10 cellular contexts compared by ENCODE assay signal in genomic region chr22:49975543-49976389, GRCh38. TPM values are rescaled to one million over a fixed set of nuclear protein-coding genes. Genes with fewer than 3 reads are reported as not detected.
A peak's percentile ranks its signal among the peaks of the same experiment; 100 is the strongest.
DNase-seq lines count a peak whose midpoint lies in the region; ATAC-seq, FAIRE-seq and TF ChIP-seq lines count a peak whose summit lies in the region.
"Had no signal": no experiment of that assay in that cellular context is flagged by ENCODE, and none has a peak within 500 bp of the region (broad histone marks: within the 10 kb centered on the region; RNA-seq: fewer than 3 reads in every experiment).

No MANE protein-coding gene starts in this region.

- ATAC-seq in SK-N-SH treated with all-trans-retinoic acid at 6 μM for 48 hours (no peak; the same call in 2 of the 3 replicates), HepG2 (0 out of 3 replicates have a peak, but pooled peaks have one; percentile 5), GM21528 (IDR thresholded peaks at IDR 0.05; ENCODE audit: low FRiP score, unreplicated experiment) (no peak)
- peak; percentile 44 to 58 for ATAC-seq in activated T-cell treated with anti-CD3 and anti-CD28 coated beads, Interleukin-2, amount 50 U/mL, for 72 hours (replicated peaks in 1 of 2)

- peak overlapping the region; percentile 50 to 67 for H3K4me3 Mint-ChIP-seq in activated T-cell treated with anti-CD3 and anti-CD28 coated beads, Interleukin-2, amount 50 U/mL, for 72 hours
- H3K4me3 Mint-ChIP-seq: natural killer cell had no signal

- TF ChIP-seq RAD21 in SK-N-SH (IDR thresholded peaks at IDR 0.05; ENCODE audit: low read length) (no peak), HepG2 (CRISPR knock-in tag; IDR thresholded peaks at IDR 0.05) (no peak)

- no peak overlapping the region for H3K4me2 ChIP-seq in SK-N-SH
- 0 out of 2 replicates have a peak overlapping the region, but pooled peaks have one; percentile 23 for H3K4me2 ChIP-seq in HepG2 (ENCODE audit: low read depth, low read length)

- in situ Hi-C loops in HepG2 (cut with HindIII; ENCODE audit: extremely low pct_ligation_motif_present, low pct_unique_long_range_greater_than_20kb): no loop called here

- H3K4me1 Mint-ChIP-seq in activated T-cell treated with anti-CD3 and anti-CD28 coated beads, Interleukin-2, amount 50 U/mL, for 72 hours (ENCODE audit: low read depth): peaks cover 26% of the 10 kb centered on the region

- TF ChIP-seq POLR2A in HepG2 (IDR thresholded peaks at IDR 0.05; ENCODE audit: insufficient read depth in 1 of 2, low read depth in 2 of 2, low read length in 2 of 2): no peak
- TF ChIP-seq POLR2A in tibial nerve (IDR thresholded peaks at IDR 0.05): no peak

- 22% methylated on average over 7 of the region's 17 CpGs for WGBS in SK-N-SH (ENCODE audit: low lambda C conversion rate)
- 11% methylated on average over 13 of the region's 17 CpGs for WGBS in HepG2 (ENCODE audit: low lambda C conversion rate)
- WGBS in tibial nerve, 2 donors: 21 to 29% methylated on average over 17 of the region's 17 CpGs

- POLR2A ChIA-PET in SK-N-SH (lab: Yijun Ruan, JAX) (no interaction called here), HepG2 (lab: Yijun Ruan, JAX) (interaction anchor here (1.6 kb wide), 1 partner anchor 9 kb away, joined by 5 read pairs; no protein-coding TSS in a partner anchor)

- H3K9me2 ChIP-seq in SK-N-SH: no peaks in the 10 kb centered on the region

- peaks cover 10 to 13% of the 10 kb centered on the region in 2 donors for H3K9me3 Mint-ChIP-seq in activated T-cell treated with anti-CD3 and anti-CD28 coated beads, Interleukin-2, amount 50 U/mL, for 72 hours

- H3K36me3 ChIP-seq in SK-N-SH (replicated peaks in 1 of 2; ENCODE audit: control insufficient read depth in 1 of 2, insufficient read depth in 2 of 2, low read length in 1 of 2): no peaks in the 10 kb centered on the region
- no peaks in the 10 kb centered on the region for H3K36me3 ChIP-seq in HepG2 (replicated peaks in 1 of 2; ENCODE audit: control insufficient read depth in 1 of 2, insufficient read depth in 2 of 2, low read length in 2 of 2)
- no peaks in the 10 kb centered on the region for H3K36me3 ChIP-seq in tibial nerve

- no peaks in the 10 kb centered on the region for H4K20me1 ChIP-seq in SK-N-SH (ENCODE audit: insufficient read depth)
- H4K20me1 ChIP-seq in HepG2 (ENCODE audit: insufficient read depth, low read length): no peaks in the 10 kb centered on the region

- peaks cover 11 to 13% of the 10 kb centered on the region in 2 donors for H3K36me3 Mint-ChIP-seq in activated T-cell treated with anti-CD3 and anti-CD28 coated beads, Interleukin-2, amount 50 U/mL, for 72 hours (ENCODE audit: insufficient read depth in 2 of 2)
- H3K36me3 Mint-ChIP-seq: natural killer cell had no signal

- H3K79me2 ChIP-seq in SK-N-SH (ENCODE audit: insufficient read depth) (no peaks in the 10 kb centered on the region), HepG2 (ENCODE audit: insufficient read depth, low read length) (no peaks in the 10 kb centered on the region)

- H3K27me3 ChIP-seq in SK-N-SH (ENCODE audit: insufficient read depth) (no peaks in the 10 kb centered on the region), HepG2 (ENCODE audit: control insufficient read depth in 1 of 2, insufficient read depth in 2 of 2, low read length in 2 of 2) (no peaks in the 10 kb centered on the region), tibial nerve (peaks cover 0 to 8% of the 10 kb centered on the region in 2 donors)

- H3K4me1 ChIP-seq in SK-N-SH (ENCODE audit: control insufficient read depth in 1 of 2, insufficient read depth in 2 of 2, low read depth in 1 of 2, low read length in 1 of 2) (no peaks in the 10 kb centered on the region; a peak in 1 of 4 replicates), HepG2 (ENCODE audit: insufficient read depth, low read length) (peaks cover 27% of the 10 kb centered on the region), tibial nerve (peaks cover 0 to 28% (median 15%) of the 10 kb centered on the region in 4 donors)

- H3K27ac ChIP-seq in SK-N-SH (ENCODE audit: low read depth in 2 of 2, low read length in 1 of 2) (no peak overlapping the region), HepG2 (ENCODE audit: extremely low read length, insufficient read depth, low read length) (no peak overlapping the region), tibial nerve (peak overlapping the region in 3 of 4 donors; percentile 57 to 71 (median 57))

- no TSS peak for BruUV-seq in HepG2 (replicated peaks; lab: Mats Ljungman, UMichigan)

- no peak overlapping the region for H2AFZ ChIP-seq in SK-N-SH (ENCODE audit: low read depth)
- no peak overlapping the region for H2AFZ ChIP-seq in HepG2 (ENCODE audit: low read length)

- H3F3A ChIP-seq in SK-N-SH (replicated peaks; ENCODE audit: insufficient read depth): peaks cover 13% of the 10 kb centered on the region

- DNase-seq in SK-N-SH (peak; percentile 55), HepG2 (ENCODE audit: low spot score) (no peak), tibial nerve (ENCODE audit: low spot score in 2 of 2) (no peak), C1 segment of cervical spinal cord (lab: John Stamatoyannopoulos, UW) (no peak), GOT3 (lab: John Stamatoyannopoulos, UW) (no peak)
- peak; percentile 62 to 71 for DNase-seq in activated T-cell treated with anti-CD3 and anti-CD28 coated beads, Interleukin-2, amount 50 U/mL, for 72 hours

- no peak for TF ChIP-seq CTCF in SK-N-SH (IDR thresholded peaks at IDR 0.05)
- TF ChIP-seq CTCF in HepG2 (CRISPR knock-in tag; IDR thresholded peaks at IDR 0.05): no peak
- no peak for TF ChIP-seq CTCF in tibial nerve (IDR thresholded peaks at IDR 0.05)

- FAIRE-seq in HepG2 (lab: Jason Lieb, UNC): no peak
- FAIRE-seq: A204.1 had no signal

- H3K9me3 ChIP-seq in SK-N-SH (no peaks in the 10 kb centered on the region), HepG2 (ENCODE audit: low read length) (no peaks in the 10 kb centered on the region), tibial nerve (peaks cover 0 to 13% (median 0%) of the 10 kb centered on the region in 4 donors)

- CTCF ChIA-PET in SK-N-SH (lab: Yijun Ruan, JAX) (interaction anchor here (1.4 kb wide), 1 partner anchor 46 kb away, joined by 4 read pairs; no protein-coding TSS in a partner anchor), HepG2 (lab: Yijun Ruan, JAX; ENCODE audit: low intra/inter-chr PET ratio, low total read pairs) (no interaction called here)

- no peak for TF ChIP-seq EP300 in SK-N-SH (IDR thresholded peaks at IDR 0.05; ENCODE audit: borderline replicate concordance in 1 of 2, low read depth in 1 of 2, low read length in 1 of 2)
- no peak for TF ChIP-seq EP300 in HepG2 (IDR thresholded peaks at IDR 0.05; ENCODE audit: low read depth in 2 of 2, low read length in 2 of 2)
- TF ChIP-seq EP300 in HepG2 (CRISPR knock-in tag; IDR thresholded peaks at IDR 0.05; ENCODE audit: borderline replicate concordance): no peak
- TF ChIP-seq EP300 in tibial nerve (IDR thresholded peaks at IDR 0.05): no peak

- H3K27ac Mint-ChIP-seq in activated T-cell treated with anti-CD3 and anti-CD28 coated beads, Interleukin-2, amount 50 U/mL, for 72 hours: peak overlapping the region; percentile 68

- intact Hi-C loops in HepG2 (cut with micrococcal nuclease; ENCODE audit: unreplicated experiment): no loop called here

- no peak overlapping the region for H3K4me3 ChIP-seq in SK-N-SH (ENCODE audit: low read depth in 2 of 2, low read length in 1 of 2)
- peak overlapping the region in 1 of 3 experiments; percentile 19; a peak in 1 of 6 replicates for H3K4me3 ChIP-seq in HepG2 (replicated peaks in 1 of 3; ENCODE audit: insufficient read depth in 1 of 3, low read depth in 2 of 3, low read length in 3 of 3)
- H3K4me3 ChIP-seq in tibial nerve: no peak overlapping the region

- no peaks in the 10 kb centered on the region for H3K27me3 Mint-ChIP-seq in activated T-cell treated with anti-CD3 and anti-CD28 coated beads, Interleukin-2, amount 50 U/mL, for 72 hours (ENCODE audit: low read depth)

- H3K9ac ChIP-seq in SK-N-SH (no peak overlapping the region), HepG2 (ENCODE audit: insufficient read depth, low read depth, low read length) (0 out of 2 replicates have a peak overlapping the region, but pooled peaks have one; percentile 17)

RNA-seq across cellular contexts. Expression of gene PIM3, which starts 15.2 kb away (rescaled TPM):
- polyA plus RNA-seq in SK-N-SH (2012; rRNA removed): 9.9 and 15.3 TPM in 2 replicates
- 6.3 and 10.1 TPM in 2 replicates for polyA plus RNA-seq in SK-N-SH (2012; cell fraction: cytosol; rRNA removed)
- polyA plus RNA-seq in SK-N-SH (2012; cell fraction: nucleus; rRNA removed): 22.4 and 23.7 TPM in 2 replicates
- total RNA-seq in activated T-cell treated with anti-CD3 and anti-CD28 coated beads, Interleukin-2, amount 50 U/mL, for 72 hours: 100 to 1,000 TPM; 209 to 236 TPM
- 18.2 and 31.2 TPM in 2 replicates for total RNA-seq in HepG2 (2016; rRNA removed; fragmentation: Illumina TruSeq; extraction: Trizol)
- total RNA-seq in HepG2 (2016; cell fraction: cytosol; rRNA removed; fragmentation: Illumina TruSeq; extraction: Trizol; ENCODE audit: low read depth): 12.4 and 12.6 TPM in 2 replicates
- total RNA-seq in HepG2 (2016; cell fraction: insoluble cytoplasmic fraction; rRNA removed; fragmentation: Illumina TruSeq; extraction: Trizol): 17.3 and 32.7 TPM in 2 replicates
- 27.1 and 31.2 TPM in 2 replicates for total RNA-seq in HepG2 (2016; cell fraction: membrane; rRNA removed; fragmentation: Illumina TruSeq; extraction: Trizol)
- total RNA-seq in HepG2 (2016; cell fraction: nucleus; rRNA removed; fragmentation: Illumina TruSeq; extraction: Trizol): 24.6 and 30.5 TPM in 2 replicates
- 21.6 and 24.1 TPM in 2 replicates for polyA plus RNA-seq in HepG2 (2011; rRNA removed)
- polyA plus RNA-seq in HepG2 (2011; cell fraction: cytosol; rRNA removed): 21.4 and 47.8 TPM in 2 replicates
- 121 and 136 TPM in 2 replicates for polyA plus RNA-seq in HepG2 (2011; cell fraction: nucleus; rRNA removed)
- 22.6 and 36.4 TPM in 2 replicates for polyA plus RNA-seq in HepG2 (2012)
- polyA plus RNA-seq in HepG2 (2016; cell fraction: cytosol; fragmentation: Illumina TruSeq; extraction: Trizol; ENCODE audit: low read depth): 7.3 and 9.3 TPM in 2 replicates
- 21.4 and 25.4 TPM in 2 replicates for polyA plus RNA-seq in HepG2 (2016; cell fraction: insoluble cytoplasmic fraction; fragmentation: Illumina TruSeq; extraction: Trizol; ENCODE audit: low read depth)
- 17.2 and 17.8 TPM in 2 replicates for polyA plus RNA-seq in HepG2 (2016; cell fraction: membrane; fragmentation: Illumina TruSeq; extraction: Trizol; ENCODE audit: low read depth)
- polyA plus RNA-seq in HepG2 (2016; cell fraction: nucleus; fragmentation: Illumina TruSeq; extraction: Trizol; ENCODE audit: insufficient read depth, low read depth): 62.7 and 63.0 TPM in 2 replicates
- 8.8 and 50.3 TPM in 2 replicates for polyA minus RNA-seq in HepG2 (2011; rRNA and poly(A)+ RNA removed; ENCODE audit: low replicate concordance)
- polyA minus RNA-seq in HepG2 (2011; cell fraction: cytosol; rRNA and poly(A)+ RNA removed): 23.0 and 37.5 TPM in 2 replicates
- polyA minus RNA-seq in HepG2 (2011; cell fraction: nucleus; rRNA and poly(A)+ RNA removed): 17.0 and 22.8 TPM in 2 replicates
- total RNA-seq in tibial nerve: 100 to 1,000 TPM in 3 of 4 donors, 10 to 100 TPM in 1; 98.3 to 138 (median 119) TPM

RNA-seq across cellular contexts. Expression of gene IL17REL, which starts 36.8 kb away (rescaled TPM):
- polyA plus RNA-seq in SK-N-SH (2012; rRNA removed) (not detected in 2 replicates), HepG2 (2011; rRNA removed) (not detected in 2 replicates)
- not detected in 2 replicates for polyA plus RNA-seq in SK-N-SH (2012; cell fraction: cytosol; rRNA removed)
- polyA plus RNA-seq in SK-N-SH (2012; cell fraction: nucleus; rRNA removed): 0.01 TPM in 1 of 2 replicates, not detected in the other
- total RNA-seq in activated T-cell treated with anti-CD3 and anti-CD28 coated beads, Interleukin-2, amount 50 U/mL, for 72 hours: 1 to 10 TPM in 1 of 2 donors, under 1 TPM in 1; 0.36 to 1.1 TPM
- total RNA-seq in HepG2 (2016; rRNA removed; fragmentation: Illumina TruSeq; extraction: Trizol) (not detected in 2 replicates), tibial nerve (not detected)
- not detected in 2 replicates for total RNA-seq in HepG2 (2016; cell fraction: cytosol; rRNA removed; fragmentation: Illumina TruSeq; extraction: Trizol; ENCODE audit: low read depth)
- total RNA-seq in HepG2 (2016; cell fraction: insoluble cytoplasmic fraction; rRNA removed; fragmentation: Illumina TruSeq; extraction: Trizol): not detected in 2 replicates
- total RNA-seq in HepG2 (2016; cell fraction: membrane; rRNA removed; fragmentation: Illumina TruSeq; extraction: Trizol): not detected in 2 replicates
- total RNA-seq in HepG2 (2016; cell fraction: nucleus; rRNA removed; fragmentation: Illumina TruSeq; extraction: Trizol): not detected in 2 replicates
- not detected in 2 replicates for polyA plus RNA-seq in HepG2 (2011; cell fraction: cytosol; rRNA removed)
- polyA plus RNA-seq in HepG2 (2011; cell fraction: nucleus; rRNA removed): not detected in 2 replicates
- polyA plus RNA-seq in HepG2 (2012): not detected in 2 replicates
- polyA plus RNA-seq in HepG2 (2016; cell fraction: cytosol; fragmentation: Illumina TruSeq; extraction: Trizol; ENCODE audit: low read depth): not detected in 2 replicates
- polyA plus RNA-seq in HepG2 (2016; cell fraction: insoluble cytoplasmic fraction; fragmentation: Illumina TruSeq; extraction: Trizol; ENCODE audit: low read depth): not detected in 2 replicates
- polyA plus RNA-seq in HepG2 (2016; cell fraction: membrane; fragmentation: Illumina TruSeq; extraction: Trizol; ENCODE audit: low read depth): not detected in 2 replicates
- polyA plus RNA-seq in HepG2 (2016; cell fraction: nucleus; fragmentation: Illumina TruSeq; extraction: Trizol; ENCODE audit: insufficient read depth, low read depth): not detected in 2 replicates
- polyA minus RNA-seq in HepG2 (2011; rRNA and poly(A)+ RNA removed; ENCODE audit: low replicate concordance): 0.07 TPM in 1 of 2 replicates, not detected in the other
- not detected in 2 replicates for polyA minus RNA-seq in HepG2 (2011; cell fraction: cytosol; rRNA and poly(A)+ RNA removed)
- not detected in 2 replicates for polyA minus RNA-seq in HepG2 (2011; cell fraction: nucleus; rRNA and poly(A)+ RNA removed)
- total RNA-seq: natural killer cell had no signal

RNA-seq across cellular contexts. Expression of gene CRELD2, which starts 57.3 kb away (rescaled TPM):
- 92.5 and 113 TPM in 2 replicates for polyA plus RNA-seq in SK-N-SH (2012; rRNA removed)
- 66.3 and 80.8 TPM in 2 replicates for polyA plus RNA-seq in SK-N-SH (2012; cell fraction: cytosol; rRNA removed)
- 104 and 142 TPM in 2 replicates for polyA plus RNA-seq in SK-N-SH (2012; cell fraction: nucleus; rRNA removed)
- 10 to 100 TPM; 24.4 to 33.2 TPM for total RNA-seq in activated T-cell treated with anti-CD3 and anti-CD28 coated beads, Interleukin-2, amount 50 U/mL, for 72 hours
- total RNA-seq in HepG2 (2016; rRNA removed; fragmentation: Illumina TruSeq; extraction: Trizol): 19.6 and 44.7 TPM in 2 replicates
- total RNA-seq in HepG2 (2016; cell fraction: cytosol; rRNA removed; fragmentation: Illumina TruSeq; extraction: Trizol; ENCODE audit: low read depth): 22.4 and 24.2 TPM in 2 replicates
- total RNA-seq in HepG2 (2016; cell fraction: insoluble cytoplasmic fraction; rRNA removed; fragmentation: Illumina TruSeq; extraction: Trizol): 18.8 and 46.8 TPM in 2 replicates
- 27.6 and 29.9 TPM in 2 replicates for total RNA-seq in HepG2 (2016; cell fraction: membrane; rRNA removed; fragmentation: Illumina TruSeq; extraction: Trizol)
- 35.5 and 40.6 TPM in 2 replicates for total RNA-seq in HepG2 (2016; cell fraction: nucleus; rRNA removed; fragmentation: Illumina TruSeq; extraction: Trizol)
- 17.2 and 20.2 TPM in 2 replicates for polyA plus RNA-seq in HepG2 (2011; rRNA removed)
- 16.7 and 25.6 TPM in 2 replicates for polyA plus RNA-seq in HepG2 (2011; cell fraction: cytosol; rRNA removed)
- polyA plus RNA-seq in HepG2 (2011; cell fraction: nucleus; rRNA removed): 44.2 and 48.8 TPM in 2 replicates
- 9.4 and 10.2 TPM in 2 replicates for polyA plus RNA-seq in HepG2 (2012)
- 25.8 and 29.9 TPM in 2 replicates for polyA plus RNA-seq in HepG2 (2016; cell fraction: cytosol; fragmentation: Illumina TruSeq; extraction: Trizol; ENCODE audit: low read depth)
- polyA plus RNA-seq in HepG2 (2016; cell fraction: insoluble cytoplasmic fraction; fragmentation: Illumina TruSeq; extraction: Trizol; ENCODE audit: low read depth): 22.7 and 25.1 TPM in 2 replicates
- 26.9 and 27.0 TPM in 2 replicates for polyA plus RNA-seq in HepG2 (2016; cell fraction: membrane; fragmentation: Illumina TruSeq; extraction: Trizol; ENCODE audit: low read depth)
- polyA plus RNA-seq in HepG2 (2016; cell fraction: nucleus; fragmentation: Illumina TruSeq; extraction: Trizol; ENCODE audit: insufficient read depth, low read depth): 89.1 and 100 TPM in 2 replicates
- polyA minus RNA-seq in HepG2 (2011; rRNA and poly(A)+ RNA removed; ENCODE audit: low replicate concordance): 6.9 and 14.7 TPM in 2 replicates
- 4.4 and 5.2 TPM in 2 replicates for polyA minus RNA-seq in HepG2 (2011; cell fraction: cytosol; rRNA and poly(A)+ RNA removed)
- 4.5 and 4.7 TPM in 2 replicates for polyA minus RNA-seq in HepG2 (2011; cell fraction: nucleus; rRNA and poly(A)+ RNA removed)
- 10 to 100 TPM; 44.8 to 80.4 (median 65.1) TPM for total RNA-seq in tibial nerve

RNA-seq across cellular contexts. Expression of gene ALG12, which starts 57.5 kb away (rescaled TPM):
- polyA plus RNA-seq in SK-N-SH (2012; rRNA removed): 7.5 and 9.9 TPM in 2 replicates
- 6.0 and 8.3 TPM in 2 replicates for polyA plus RNA-seq in SK-N-SH (2012; cell fraction: cytosol; rRNA removed)
- polyA plus RNA-seq in SK-N-SH (2012; cell fraction: nucleus; rRNA removed): 23.2 and 25.7 TPM in 2 replicates
- total RNA-seq in activated T-cell treated with anti-CD3 and anti-CD28 coated beads, Interleukin-2, amount 50 U/mL, for 72 hours: 10 to 100 TPM; 11.7 to 13.6 TPM
- total RNA-seq in HepG2 (2016; rRNA removed; fragmentation: Illumina TruSeq; extraction: Trizol): 6.6 and 15.8 TPM in 2 replicates
- total RNA-seq in HepG2 (2016; cell fraction: cytosol; rRNA removed; fragmentation: Illumina TruSeq; extraction: Trizol; ENCODE audit: low read depth): 1.5 and 3.0 TPM in 2 replicates
- 6.8 and 15.6 TPM in 2 replicates for total RNA-seq in HepG2 (2016; cell fraction: insoluble cytoplasmic fraction; rRNA removed; fragmentation: Illumina TruSeq; extraction: Trizol)
- 6.4 and 10.5 TPM in 2 replicates for total RNA-seq in HepG2 (2016; cell fraction: membrane; rRNA removed; fragmentation: Illumina TruSeq; extraction: Trizol)
- total RNA-seq in HepG2 (2016; cell fraction: nucleus; rRNA removed; fragmentation: Illumina TruSeq; extraction: Trizol): 10.6 and 14.2 TPM in 2 replicates
- 7.8 and 9.5 TPM in 2 replicates for polyA plus RNA-seq in HepG2 (2011; rRNA removed)
- 5.9 and 6.1 TPM in 2 replicates for polyA plus RNA-seq in HepG2 (2011; cell fraction: cytosol; rRNA removed)
- polyA plus RNA-seq in HepG2 (2011; cell fraction: nucleus; rRNA removed): 25.1 and 26.7 TPM in 2 replicates
- polyA plus RNA-seq in HepG2 (2012): 9.4 and 10.0 TPM in 2 replicates
- polyA plus RNA-seq in HepG2 (2016; cell fraction: cytosol; fragmentation: Illumina TruSeq; extraction: Trizol; ENCODE audit: low read depth): 2.9 and 3.3 TPM in 2 replicates
- 6.1 and 6.8 TPM in 2 replicates for polyA plus RNA-seq in HepG2 (2016; cell fraction: insoluble cytoplasmic fraction; fragmentation: Illumina TruSeq; extraction: Trizol; ENCODE audit: low read depth)
- 5.6 and 6.9 TPM in 2 replicates for polyA plus RNA-seq in HepG2 (2016; cell fraction: membrane; fragmentation: Illumina TruSeq; extraction: Trizol; ENCODE audit: low read depth)
- 26.3 and 30.4 TPM in 2 replicates for polyA plus RNA-seq in HepG2 (2016; cell fraction: nucleus; fragmentation: Illumina TruSeq; extraction: Trizol; ENCODE audit: insufficient read depth, low read depth)
- polyA minus RNA-seq in HepG2 (2011; rRNA and poly(A)+ RNA removed; ENCODE audit: low replicate concordance): 5.8 and 12.8 TPM in 2 replicates
- 5.7 and 7.1 TPM in 2 replicates for polyA minus RNA-seq in HepG2 (2011; cell fraction: cytosol; rRNA and poly(A)+ RNA removed)
- polyA minus RNA-seq in HepG2 (2011; cell fraction: nucleus; rRNA and poly(A)+ RNA removed): 3.4 and 4.5 TPM in 2 replicates
- total RNA-seq in tibial nerve: 10 to 100 TPM in 3 of 4 donors, 1 to 10 TPM in 1; 9.0 to 17.4 (median 14.5) TPM

Comparison
In these comparisons a context has a peak if more than half of its experiments do, and no peak if none do; other contexts are left out.
1. DNase-seq: peak in SK-N-SH (single experiment) and activated T-cell treated with anti-CD3 and anti-CD28 coated beads, Interleukin-2, amount 50 U/mL, for 72 hours (2 of 2); none in HepG2 (single experiment), tibial nerve (0 of 2), C1 segment of cervical spinal cord (0 of 14) and GOT3 (single experiment).
2. H3K27ac ChIP-seq: peak in tibial nerve (3 of 4); none in SK-N-SH (0 of 2) and HepG2 (single experiment).
3. ATAC-seq: peak in activated T-cell treated with anti-CD3 and anti-CD28 coated beads, Interleukin-2, amount 50 U/mL, for 72 hours (2 of 2) and HepG2 (single experiment); none in SK-N-SH treated with all-trans-retinoic acid at 6 μM for 48 hours (single experiment) and GM21528 (single experiment).